In genomic region chr19:2097330-2098327, GRCh38 we compare ENCODE assay signal across 8 cellular contexts. TPM values are rescaled to one million over a fixed set of nuclear protein-coding genes. Genes with fewer than 3 reads are reported as not detected.
DNase-seq lines count a peak whose midpoint lies in the region; ATAC-seq and TF ChIP-seq lines count a peak whose summit lies in the region.

No MANE protein-coding gene starts in this region.

- peak overlapping the region; percentile 87 for H3K4me2 ChIP-seq in hepatocyte

- peak overlapping the region; percentile 61 for H3K27ac ChIP-seq in hepatocyte

- peak; percentile 30 for ATAC-seq in activated T-helper 17 cell treated with anti-CD3 and anti-CD28 coated beads, Interleukin-2, amount 50 U/mL, for 72 hours (replicated peaks)
- no peak for ATAC-seq in HG02840 (IDR thresholded peaks at IDR 0.05; ENCODE audit: low FRiP score, unreplicated experiment)

- H3K4me3 Mint-ChIP-seq in IgD-negative memory B cell = peak overlapping the region; percentile 86 to 99 (median 94)
- peak overlapping the region; percentile 83 for H3K4me3 Mint-ChIP-seq in activated T-helper 17 cell treated with anti-CD3 and anti-CD28 coated beads, Interleukin-2, amount 50 U/mL, for 72 hours

- H3K9me3 ChIP-seq in hepatocyte (ENCODE audit: low read depth) = no peaks in the 10 kb centered on the region

- H3K9me3 Mint-ChIP-seq in IgD-negative memory B cell = no peaks in the 10 kb centered on the region
- peaks cover 3% of the 10 kb centered on the region for H3K9me3 Mint-ChIP-seq in activated T-helper 17 cell treated with anti-CD3 and anti-CD28 coated beads, Interleukin-2, amount 50 U/mL, for 72 hours

- 76% methylated on average over 46 of the region's 47 CpGs for WGBS in hepatocyte (ENCODE audit: low lambda C conversion rate, missing lambda C conversion rate)

- peaks cover 27% of the 10 kb centered on the region for H3K79me2 ChIP-seq in hepatocyte

- DNase-seq in GM13976 (ENCODE audit: low spot score) (peak; percentile 77), hepatocyte (ENCODE audit: low spot score) (no peak), kidney glomerular epithelial cell (lab: John Stamatoyannopoulos, UW) (no peak), NCI-H1694 (lab: John Stamatoyannopoulos, UW) (no peak)
- peak; percentile 41 to 50 (median 41) for DNase-seq in stimulated activated CD4-positive, alpha-beta T cell treated with anti-CD3 and anti-CD28 coated beads, TNF-alpha, amount 100 ng/mL, for 4 hours (ENCODE audit: low read depth in 3 of 3)

- no peaks in the 10 kb centered on the region for H3K36me3 ChIP-seq in hepatocyte (replicated peaks; ENCODE audit: insufficient read depth, low read depth)

- no peak for TF ChIP-seq CTCF in GM13976 (IDR thresholded peaks at IDR 0.05; ENCODE audit: borderline replicate concordance, control extremely low read depth, extremely low read depth, insufficient read depth, missing control alignments)
- TF ChIP-seq CTCF in hepatocyte (IDR thresholded peaks at IDR 0.05; ENCODE audit: poor library complexity) = no peak

- H3K36me3 Mint-ChIP-seq in IgD-negative memory B cell = peaks cover 3% of the 10 kb centered on the region
- H3K36me3 Mint-ChIP-seq in activated T-helper 17 cell treated with anti-CD3 and anti-CD28 coated beads, Interleukin-2, amount 50 U/mL, for 72 hours (ENCODE audit: low read depth) = peaks cover 64% of the 10 kb centered on the region

- H3K4me1 Mint-ChIP-seq in IgD-negative memory B cell = peaks cover 20 to 23% (median 22%) of the 10 kb centered on the region in 3 donors
- peaks cover 11% of the 10 kb centered on the region for H3K4me1 Mint-ChIP-seq in activated T-helper 17 cell treated with anti-CD3 and anti-CD28 coated beads, Interleukin-2, amount 50 U/mL, for 72 hours

- peak overlapping the region; percentile 28 to 100 (median 63) for H3K27ac Mint-ChIP-seq in IgD-negative memory B cell
- H3K27ac Mint-ChIP-seq in activated T-helper 17 cell treated with anti-CD3 and anti-CD28 coated beads, Interleukin-2, amount 50 U/mL, for 72 hours = peak overlapping the region; percentile 80

- in situ Hi-C loops in GM13976 (cut with MboI; ENCODE audit: low sequenced_read_pairs, unreplicated experiment) = no loop called here

- peak overlapping the region; percentile 1 for H3K4me3 ChIP-seq in hepatocyte

- H3K27me3 ChIP-seq in hepatocyte = no peaks in the 10 kb centered on the region

- peaks cover 20% of the 10 kb centered on the region for H3K4me1 ChIP-seq in hepatocyte (ENCODE audit: insufficient read depth)

- no peak overlapping the region for H2AFZ ChIP-seq in hepatocyte

- H4K20me1 ChIP-seq in hepatocyte (ENCODE audit: insufficient read depth, poor library complexity, severe bottlenecking) = peaks cover 3% of the 10 kb centered on the region

- no peaks in the 10 kb centered on the region for H3K9me2 ChIP-seq in hepatocyte (replicated peaks; ENCODE audit: insufficient read depth)

- H3K27me3 Mint-ChIP-seq in IgD-negative memory B cell = peaks cover 2% of the 10 kb centered on the region
- H3K27me3 Mint-ChIP-seq in activated T-helper 17 cell treated with anti-CD3 and anti-CD28 coated beads, Interleukin-2, amount 50 U/mL, for 72 hours = no peaks in the 10 kb centered on the region

RNA-seq across cellular contexts. Expression of gene IZUMO4, which starts 0.9 kb away (rescaled TPM):
- polyA plus RNA-seq in IgD-negative memory B cell (0.83 TPM), hepatocyte (2.8 and 4.0 TPM in 2 replicates)
- total RNA-seq in activated T-helper 17 cell treated with anti-CD3 and anti-CD28 coated beads, Interleukin-2, amount 50 U/mL, for 72 hours = 100 to 1,000 TPM in 1 of 2 donors, 10 to 100 TPM in 1; 13.9 to 143 TPM
- total RNA-seq in hepatocyte = 0.44 and 1.4 TPM in 2 replicates

RNA-seq across cellular contexts. Expression of gene MOB3A, which starts 1.5 kb away (rescaled TPM):
- polyA plus RNA-seq in IgD-negative memory B cell = 136 TPM
- 100 to 1,000 TPM; 271 to 387 TPM for total RNA-seq in activated T-helper 17 cell treated with anti-CD3 and anti-CD28 coated beads, Interleukin-2, amount 50 U/mL, for 72 hours
- total RNA-seq in hepatocyte = 13.5 and 15.7 TPM in 2 replicates
- polyA plus RNA-seq in hepatocyte = 25.1 and 27.7 TPM in 2 replicates

RNA-seq across cellular contexts. Expression of gene MKNK2, which starts 46.6 kb away (rescaled TPM):
- polyA plus RNA-seq in IgD-negative memory B cell = 83.9 TPM
- total RNA-seq in activated T-helper 17 cell treated with anti-CD3 and anti-CD28 coated beads, Interleukin-2, amount 50 U/mL, for 72 hours = 100 to 1,000 TPM; 280 to 525 TPM
- total RNA-seq in hepatocyte = 90.4 and 98.2 TPM in 2 replicates
- polyA plus RNA-seq in hepatocyte = 126 and 136 TPM in 2 replicates

RNA-seq across cellular contexts. Expression of gene AP3D1, which starts 53.7 kb away (rescaled TPM):
- polyA plus RNA-seq in IgD-negative memory B cell (23.7 TPM), hepatocyte (108 and 109 TPM in 2 replicates)
- total RNA-seq in activated T-helper 17 cell treated with anti-CD3 and anti-CD28 coated beads, Interleukin-2, amount 50 U/mL, for 72 hours = 100 to 1,000 TPM in 1 of 2 donors, 10 to 100 TPM in 1; 83.6 to 108 TPM
- 92.2 and 102 TPM in 2 replicates for total RNA-seq in hepatocyte

Comparison
In these comparisons a context has a peak if more than half of its experiments do, and no peak if none do; other contexts are left out.
1. DNase-seq: peak in GM13976 (single experiment) and stimulated activated CD4-positive, alpha-beta T cell treated with anti-CD3 and anti-CD28 coated beads, TNF-alpha, amount 100 ng/mL, for 4 hours (3 of 3); none in hepatocyte (single experiment), kidney glomerular epithelial cell (single experiment) and NCI-H1694 (single experiment).
2. RNA of gene MOB3A, which starts 1.5 kb away (total RNA-seq): 271 to 387 TPM in activated T-helper 17 cell treated with anti-CD3 and anti-CD28 coated beads, Interleukin-2, amount 50 U/mL, for 72 hours; 13.5 to 15.7 TPM in hepatocyte; every median in the first group is over 10 times any median in the second.